23 cellular contexts compared by ENCODE assay signal in the genomic region with DNA sequence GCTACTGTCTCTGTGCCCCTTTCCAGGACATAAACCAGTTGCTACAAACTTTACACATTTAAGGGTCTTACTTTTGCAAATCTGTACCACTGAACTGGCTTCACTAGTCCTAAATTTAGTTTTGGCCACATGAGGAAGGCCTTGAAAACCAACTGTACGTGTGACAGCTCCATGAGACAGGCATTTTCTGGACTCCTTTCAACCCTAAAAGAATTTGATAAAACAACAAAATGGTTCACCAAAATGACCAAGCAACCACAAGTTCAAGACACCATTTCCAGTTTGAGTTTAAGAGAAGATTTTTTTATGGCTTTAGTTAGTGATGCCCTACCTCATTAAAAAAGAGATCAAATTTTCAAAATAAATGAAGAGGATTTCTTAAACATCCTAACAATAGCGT.
DNase-seq lines count a peak whose midpoint lies in the region; ATAC-seq and TF ChIP-seq lines count a peak whose summit lies in the region.
"Had no signal": no experiment of that assay in that cellular context is flagged by ENCODE, and none has a peak within 500 bp of the region (broad histone marks: within the 10 kb centered on the region; RNA-seq: fewer than 3 reads in every experiment).

No MANE protein-coding gene starts in this region.

- no peak overlapping the region for H3K4me3 ChIP-seq in astrocyte of the spinal cord (ENCODE audit: low read depth, low read length)
- no peak overlapping the region for H3K4me3 ChIP-seq in right atrium auricular region
- H3K4me3 ChIP-seq: K562 had no signal

- TF ChIP-seq CTCF in astrocyte of the spinal cord (IDR thresholded peaks at IDR 0.05; ENCODE audit: low read depth, low read length) (no peak), right atrium auricular region (IDR thresholded peaks at IDR 0.05) (no peak)

- no peak overlapping the region for H3K27ac ChIP-seq in right atrium auricular region

- H3K4me1 ChIP-seq in right atrium auricular region: no peaks in the 10 kb centered on the region

- ATAC-seq in GM18520 (IDR thresholded peaks at IDR 0.05; ENCODE audit: unreplicated experiment): no peak
- ATAC-seq: effector memory CD8-positive, alpha-beta T cell; K562; WTC11 had no signal

- H3K27me3 ChIP-seq in right atrium auricular region: no peaks in the 10 kb centered on the region

- H3K36me3 ChIP-seq in right atrium auricular region: no peaks in the 10 kb centered on the region

- no peaks in the 10 kb centered on the region for H3K9me3 ChIP-seq in right atrium auricular region

- in situ Hi-C loops in astrocyte of the spinal cord (cut with HindIII; ENCODE audit: low sequenced_read_pairs): no loop called here

- DNase-seq in AG08396 (ENCODE audit: low spot score): peak; percentile 56
- peak; percentile 2 for DNase-seq in HCEC 1CT
- peak; percentile 71 for DNase-seq in astrocyte of the spinal cord (ENCODE audit: low read depth, low spot score)
- peak; percentile 43 for DNase-seq in hepatic stellate cell (ENCODE audit: low spot score)
- DNase-seq in right atrium auricular region (ENCODE audit: low spot score): no peak
- no peak for DNase-seq in NCI-H1436 (lab: John Stamatoyannopoulos, UW)
- DNase-seq in NCI-H146 (lab: John Stamatoyannopoulos, UW): no peak
- DNase-seq: activated CD4-positive, alpha-beta T cell treated with anti-CD3 and anti-CD28 coated beads, Interleukin-2, amount 50 U/mL, for 4 hours; activated effector memory CD4-positive, alpha-beta T cell treated with Interleukin-2 at 50 U/mL for 16 hours; activated naive CD8-positive, alpha-beta T cell treated with anti-CD3 and anti-CD28 coated beads, Interleukin-2, amount 10 ng/mL, durations not matched to agents 7 days and 5 days; activated T-cell treated with anti-CD3 and anti-CD28 coated beads for 4 hours; C1 segment of cervical spinal cord; effector memory CD8-positive, alpha-beta T cell; kidney glomerular epithelial cell; NCI-H1436 treated with DMSO at 0.1 percent for 48 hours; NCI-H510A treated with DMSO at 0.1 percent for 48 hours; NK-92 treated with Interleukin-12 subunit alpha and Interleukin-12 subunit beta, amount 100 ng/mL, for 24 hours; SIG-M5; SW 1271; T1000 had no signal

Comparison
In these comparisons a context has a peak if more than half of its experiments do, and no peak if none do; other contexts are left out.
1. DNase-seq: peak in AG08396 (single experiment), HCEC 1CT (single experiment), astrocyte of the spinal cord (single experiment) and hepatic stellate cell (single experiment); none in right atrium auricular region (single experiment), NCI-H1436 (single experiment) and NCI-H146 (single experiment).